ENCODE assay signal across 1 cellular context in genomic region chr1:50929376-50929958, GRCh38.
TF ChIP-seq lines count a peak whose summit lies in the region.

No MANE protein-coding gene starts in this region.

TF ChIP-seq in GM23338, 12 proteins besides CTCF, POLR2A, EP300 and RAD21 (continued from another document):
- no peak for TF ChIP-seq ZNF462 (CRISPR knock-in tag; IDR thresholded peaks at IDR 0.05)
- no peak for TF ChIP-seq JUNB (IDR thresholded peaks at IDR 0.05; ENCODE audit: unreplicated experiment)
- no peak for TF ChIP-seq EZH2phosphoT487 (IDR thresholded peaks at IDR 0.05; ENCODE audit: unreplicated experiment)
